In the genomic region with DNA sequence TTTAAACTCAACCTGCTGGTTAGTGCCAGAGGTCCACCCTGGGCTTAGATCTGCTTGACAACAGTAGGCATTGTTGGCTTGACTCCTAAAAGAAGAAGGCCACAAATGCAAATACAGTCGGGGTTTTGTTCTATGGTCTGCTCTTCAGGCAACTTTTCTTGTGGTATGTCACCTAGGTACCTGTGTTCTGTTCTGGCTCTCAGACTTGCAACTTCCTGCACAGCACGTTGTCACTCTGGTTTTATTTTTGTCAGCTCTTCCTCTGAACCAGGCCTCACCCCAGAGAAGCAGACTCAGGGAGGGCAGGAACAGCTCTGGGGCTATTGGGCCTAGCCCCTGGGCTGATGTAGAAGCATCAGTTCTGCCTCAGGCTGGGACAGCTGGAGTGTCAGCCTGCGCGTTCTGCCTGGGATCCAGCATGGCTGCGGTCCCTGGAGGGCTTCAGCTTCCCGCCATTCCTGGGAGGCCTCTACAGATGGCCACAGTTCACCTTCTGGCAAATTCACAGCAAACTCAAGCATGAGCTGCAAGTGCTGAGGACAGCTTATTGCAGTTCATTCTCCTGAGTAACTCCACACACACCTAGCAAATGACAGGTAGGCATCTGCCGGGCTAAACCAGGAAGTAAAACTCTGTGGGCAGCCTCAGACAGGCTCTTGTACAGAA, we compare ENCODE assay signal across 8 cellular contexts.
DNase-seq lines count a peak whose midpoint lies in the region; ATAC-seq and TF ChIP-seq lines count a peak whose summit lies in the region.
"Had no signal": no experiment of that assay in that cellular context is flagged by ENCODE, and none has a peak within 500 bp of the region (broad histone marks: within the 10 kb centered on the region; RNA-seq: fewer than 3 reads in every experiment).

No MANE protein-coding gene starts in this region.

- DNase-seq in RWPE2 (ENCODE audit: low spot score) (no peak), 8988T (no peak), retina (no peak)

- peak overlapping the region; percentile 8 for H3K4me3 Mint-ChIP-seq in stimulated activated memory B cell treated with anti-CD40 and anti-IgM and Interleukin-4, amounts not matched to agents 10 μg/mL and 1 μg/mL and 100 μg/mL, for 72 hours

- TF ChIP-seq CTCF in RWPE2 (IDR thresholded peaks at IDR 0.05; ENCODE audit: poor library complexity, severe bottlenecking), result no peak

- H3K36me3 ChIP-seq in RWPE2 (ENCODE audit: low read depth) (no peaks in the 10 kb centered on the region), duodenal mucosa (ENCODE audit: control insufficient read depth in 1 of 2, insufficient read depth in 2 of 2, low read length in 2 of 2) (no peaks in the 10 kb centered on the region)
- H3K36me3 ChIP-seq: SJSA1 had no signal

- H3K9me3 ChIP-seq in RWPE2 (ENCODE audit: severe bottlenecking) (no peaks in the 10 kb centered on the region), duodenal mucosa (ENCODE audit: control insufficient read depth in 1 of 2, low read length in 2 of 2) (no peaks in the 10 kb centered on the region)
- H3K9me3 ChIP-seq: SJSA1 had no signal

- H3K27me3 ChIP-seq in RWPE2 (ENCODE audit: insufficient read depth, poor library complexity, severe bottlenecking), result no peaks in the 10 kb centered on the region
- no peaks in the 10 kb centered on the region for H3K27me3 ChIP-seq in duodenal mucosa (ENCODE audit: control insufficient read depth in 1 of 2, insufficient read depth in 2 of 2, low read length in 2 of 2)
- H3K27me3 ChIP-seq: SJSA1 had no signal

- ATAC-seq in GM19035 (IDR thresholded peaks at IDR 0.05; ENCODE audit: unreplicated experiment) (peak; percentile 63), HG02763 (IDR thresholded peaks at IDR 0.05; ENCODE audit: unreplicated experiment) (peak; percentile 44), RWPE2 (ENCODE audit: low read depth) (no peak)
- peak; percentile 79 for ATAC-seq in stimulated activated memory B cell treated with anti-CD40 and anti-IgM and Interleukin-4, amounts not matched to agents 10 μg/mL and 1 μg/mL and 100 μg/mL, for 72 hours

- H3K27me3 Mint-ChIP-seq in stimulated activated memory B cell treated with anti-CD40 and anti-IgM and Interleukin-4, amounts not matched to agents 10 μg/mL and 1 μg/mL and 100 μg/mL, for 72 hours, result no peaks in the 10 kb centered on the region

- peak overlapping the region; percentile 77 for H3K27ac ChIP-seq in RWPE2 (ENCODE audit: poor library complexity, severe bottlenecking)
- peak overlapping the region; percentile 64 for H3K27ac ChIP-seq in duodenal mucosa (ENCODE audit: low read depth, low read length)
- H3K27ac ChIP-seq: SJSA1 had no signal

- peak overlapping the region; percentile 51 to 67 for H3K9ac ChIP-seq in duodenal mucosa (ENCODE audit: low read depth in 1 of 2, low read length in 2 of 2)

- peaks cover 73% of the 10 kb centered on the region for H3K4me1 Mint-ChIP-seq in stimulated activated memory B cell treated with anti-CD40 and anti-IgM and Interleukin-4, amounts not matched to agents 10 μg/mL and 1 μg/mL and 100 μg/mL, for 72 hours

- H3K27ac Mint-ChIP-seq in stimulated activated memory B cell treated with anti-CD40 and anti-IgM and Interleukin-4, amounts not matched to agents 10 μg/mL and 1 μg/mL and 100 μg/mL, for 72 hours, result peak overlapping the region; percentile 93

- H3K36me3 Mint-ChIP-seq in stimulated activated memory B cell treated with anti-CD40 and anti-IgM and Interleukin-4, amounts not matched to agents 10 μg/mL and 1 μg/mL and 100 μg/mL, for 72 hours, result no peaks in the 10 kb centered on the region

- no peaks in the 10 kb centered on the region for H3K9me3 Mint-ChIP-seq in stimulated activated memory B cell treated with anti-CD40 and anti-IgM and Interleukin-4, amounts not matched to agents 10 μg/mL and 1 μg/mL and 100 μg/mL, for 72 hours

- H3K4me3 ChIP-seq in RWPE2 (ENCODE audit: severe bottlenecking) (no peak overlapping the region), duodenal mucosa (ENCODE audit: low read depth in 1 of 2, low read length in 2 of 2) (peak overlapping the region in 1 of 2 donors; percentile 24)
- H3K4me3 ChIP-seq: SJSA1 had no signal

- H3K4me1 ChIP-seq in RWPE2 (ENCODE audit: insufficient read depth, poor library complexity, severe bottlenecking) (peaks cover 36% of the 10 kb centered on the region), duodenal mucosa (ENCODE audit: control insufficient read depth in 1 of 2, insufficient read depth in 2 of 2, low read length in 2 of 2) (peaks cover 68 to 71% of the 10 kb centered on the region in 2 donors)
